ENCODE assay signal across 1 cellular context in the genomic region with DNA sequence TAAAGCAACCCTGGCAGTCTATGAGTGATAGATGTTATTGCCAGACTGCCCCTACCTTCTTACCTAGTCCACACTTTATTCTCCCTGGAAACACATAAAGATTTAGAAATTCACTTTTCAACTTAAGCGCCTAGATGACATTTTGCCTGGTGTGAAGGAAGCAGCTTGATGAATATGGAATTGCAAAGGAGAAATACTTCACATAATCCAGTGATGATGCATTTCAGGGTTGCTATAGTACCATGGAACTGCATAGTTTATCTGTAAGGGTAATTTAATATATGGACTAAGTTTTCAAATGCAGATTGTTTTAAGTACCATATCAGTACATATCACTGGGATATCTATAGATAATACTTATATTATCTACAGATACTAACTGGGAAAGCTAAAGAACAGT.
TF ChIP-seq lines count a peak whose summit lies in the region.

No MANE protein-coding gene starts in this region.

TF ChIP-seq in GM12878, 131 proteins besides CTCF, POLR2A, EP300 and RAD21:
- TF ChIP-seq POLR2AphosphoS2 (IDR thresholded peaks at IDR 0.05; ENCODE audit: low read depth, low read length) (no peak), ASH2L (IDR thresholded peaks at IDR 0.05; ENCODE audit: borderline replicate concordance, low read depth) (no peak), KDM1A (IDR thresholded peaks at IDR 0.05; ENCODE audit: borderline replicate concordance) (no peak), IKZF1 (conservative IDR thresholded peaks at IDR 0.05) (no peak), SUZ12 (IDR thresholded peaks at IDR 0.05; ENCODE audit: unreplicated experiment) (no peak), NR2F1 (conservative IDR thresholded peaks at IDR 0.05) (no peak), ZNF217 (IDR thresholded peaks at IDR 0.05) (no peak), BACH1 (IDR thresholded peaks at IDR 0.05; ENCODE audit: borderline replicate concordance) (no peak), NR2C2 (IDR thresholded peaks at IDR 0.05; ENCODE audit: borderline replicate concordance, control insufficient read depth, insufficient read length, low read depth) (no peak), NFYA (IDR thresholded peaks at IDR 0.05; ENCODE audit: borderline replicate concordance, low read depth, low read length) (no peak), NR2C1 (IDR thresholded peaks at IDR 0.05) (no peak), GABPA (IDR thresholded peaks at IDR 0.05; ENCODE audit: low read depth) (no peak), JUND (IDR thresholded peaks at IDR 0.05; ENCODE audit: low read depth, low read length) (no peak), TBL1XR1 (IDR thresholded peaks at IDR 0.05; ENCODE audit: low read depth, low read length) (no peak), WRNIP1 (IDR thresholded peaks at IDR 0.05; ENCODE audit: borderline replicate concordance, low read depth, low read length) (no peak), SMAD1 (IDR thresholded peaks at IDR 0.05; ENCODE audit: low read depth, partially characterized antibody) (no peak)
- TF ChIP-seq, protein P1, sequence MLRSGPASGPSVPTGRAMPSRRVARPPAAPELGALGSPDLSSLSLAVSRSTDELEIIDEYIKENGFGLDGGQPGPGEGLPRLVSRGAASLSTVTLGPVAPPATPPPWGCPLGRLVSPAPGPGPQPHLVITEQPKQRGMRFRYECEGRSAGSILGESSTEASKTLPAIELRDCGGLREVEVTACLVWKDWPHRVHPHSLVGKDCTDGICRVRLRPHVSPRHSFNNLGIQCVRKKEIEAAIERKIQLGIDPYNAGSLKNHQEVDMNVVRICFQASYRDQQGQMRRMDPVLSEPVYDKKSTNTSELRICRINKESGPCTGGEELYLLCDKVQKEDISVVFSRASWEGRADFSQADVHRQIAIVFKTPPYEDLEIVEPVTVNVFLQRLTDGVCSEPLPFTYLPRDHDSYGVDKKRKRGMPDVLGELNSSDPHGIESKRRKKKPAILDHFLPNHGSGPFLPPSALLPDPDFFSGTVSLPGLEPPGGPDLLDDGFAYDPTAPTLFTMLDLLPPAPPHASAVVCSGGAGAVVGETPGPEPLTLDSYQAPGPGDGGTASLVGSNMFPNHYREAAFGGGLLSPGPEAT (IDR thresholded peaks at IDR 0.05; ENCODE audit: low read depth): no peak
- TF ChIP-seq, protein P2, sequence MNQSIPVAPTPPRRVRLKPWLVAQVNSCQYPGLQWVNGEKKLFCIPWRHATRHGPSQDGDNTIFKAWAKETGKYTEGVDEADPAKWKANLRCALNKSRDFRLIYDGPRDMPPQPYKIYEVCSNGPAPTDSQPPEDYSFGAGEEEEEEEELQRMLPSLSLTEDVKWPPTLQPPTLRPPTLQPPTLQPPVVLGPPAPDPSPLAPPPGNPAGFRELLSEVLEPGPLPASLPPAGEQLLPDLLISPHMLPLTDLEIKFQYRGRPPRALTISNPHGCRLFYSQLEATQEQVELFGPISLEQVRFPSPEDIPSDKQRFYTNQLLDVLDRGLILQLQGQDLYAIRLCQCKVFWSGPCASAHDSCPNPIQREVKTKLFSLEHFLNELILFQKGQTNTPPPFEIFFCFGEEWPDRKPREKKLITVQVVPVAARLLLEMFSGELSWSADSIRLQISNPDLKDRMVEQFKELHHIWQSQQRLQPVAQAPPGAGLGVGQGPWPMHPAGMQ (IDR thresholded peaks at IDR 0.05; ENCODE audit: borderline replicate concordance): no peak
- TF ChIP-seq, protein P3, sequence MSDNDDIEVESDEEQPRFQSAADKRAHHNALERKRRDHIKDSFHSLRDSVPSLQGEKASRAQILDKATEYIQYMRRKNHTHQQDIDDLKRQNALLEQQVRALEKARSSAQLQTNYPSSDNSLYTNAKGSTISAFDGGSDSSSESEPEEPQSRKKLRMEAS (IDR thresholded peaks at IDR 0.05; ENCODE audit: low read depth, low read length): no peak
- TF ChIP-seq, protein P4, sequence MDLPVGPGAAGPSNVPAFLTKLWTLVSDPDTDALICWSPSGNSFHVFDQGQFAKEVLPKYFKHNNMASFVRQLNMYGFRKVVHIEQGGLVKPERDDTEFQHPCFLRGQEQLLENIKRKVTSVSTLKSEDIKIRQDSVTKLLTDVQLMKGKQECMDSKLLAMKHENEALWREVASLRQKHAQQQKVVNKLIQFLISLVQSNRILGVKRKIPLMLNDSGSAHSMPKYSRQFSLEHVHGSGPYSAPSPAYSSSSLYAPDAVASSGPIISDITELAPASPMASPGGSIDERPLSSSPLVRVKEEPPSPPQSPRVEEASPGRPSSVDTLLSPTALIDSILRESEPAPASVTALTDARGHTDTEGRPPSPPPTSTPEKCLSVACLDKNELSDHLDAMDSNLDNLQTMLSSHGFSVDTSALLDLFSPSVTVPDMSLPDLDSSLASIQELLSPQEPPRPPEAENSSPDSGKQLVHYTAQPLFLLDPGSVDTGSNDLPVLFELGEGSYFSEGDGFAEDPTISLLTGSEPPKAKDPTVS (IDR thresholded peaks at IDR 0.05; ENCODE audit: low read depth, low read length): no peak
